Comparison of ENCODE assay signal across 1 cellular context in genomic region chr1:110196917-110197782, GRCh38.
TF ChIP-seq lines count a peak whose summit lies in the region.

No MANE protein-coding gene starts in this region.

TF ChIP-seq in HCT116, 20 proteins besides CTCF, POLR2A, EP300 and RAD21 (continued from another document):
- TF ChIP-seq EZH2 (IDR thresholded peaks at IDR 0.05): no peak
- no peak for TF ChIP-seq CBX3 (IDR thresholded peaks at IDR 0.05; ENCODE audit: low read depth)
- TF ChIP-seq, protein P1, sequence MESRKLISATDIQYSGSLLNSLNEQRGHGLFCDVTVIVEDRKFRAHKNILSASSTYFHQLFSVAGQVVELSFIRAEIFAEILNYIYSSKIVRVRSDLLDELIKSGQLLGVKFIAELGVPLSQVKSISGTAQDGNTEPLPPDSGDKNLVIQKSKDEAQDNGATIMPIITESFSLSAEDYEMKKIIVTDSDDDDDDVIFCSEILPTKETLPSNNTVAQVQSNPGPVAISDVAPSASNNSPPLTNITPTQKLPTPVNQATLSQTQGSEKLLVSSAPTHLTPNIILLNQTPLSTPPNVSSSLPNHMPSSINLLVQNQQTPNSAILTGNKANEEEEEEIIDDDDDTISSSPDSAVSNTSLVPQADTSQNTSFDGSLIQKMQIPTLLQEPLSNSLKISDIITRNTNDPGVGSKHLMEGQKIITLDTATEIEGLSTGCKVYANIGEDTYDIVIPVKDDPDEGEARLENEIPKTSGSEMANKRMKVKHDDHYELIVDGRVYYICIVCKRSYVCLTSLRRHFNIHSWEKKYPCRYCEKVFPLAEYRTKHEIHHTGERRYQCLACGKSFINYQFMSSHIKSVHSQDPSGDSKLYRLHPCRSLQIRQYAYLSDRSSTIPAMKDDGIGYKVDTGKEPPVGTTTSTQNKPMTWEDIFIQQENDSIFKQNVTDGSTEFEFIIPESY (IDR thresholded peaks at IDR 0.05; ENCODE audit: extremely low read depth, insufficient replicate concordance, low read length): no peak
